15 cellular contexts compared by ENCODE assay signal in genomic region chr4:106851686-106852085, GRCh38.
A peak's percentile ranks its signal among the peaks of the same experiment; 100 is the strongest.
DNase-seq lines count a peak whose midpoint lies in the region; ATAC-seq and TF ChIP-seq lines count a peak whose summit lies in the region.
"Had no signal": no experiment of that assay in that cellular context is flagged by ENCODE, and none has a peak within 500 bp of the region (broad histone marks: within the 10 kb centered on the region; RNA-seq: fewer than 3 reads in every experiment).

No MANE protein-coding gene starts in this region.

- no peaks in the 10 kb centered on the region for H3K4me1 ChIP-seq in spleen
- H3K4me1 ChIP-seq: BLaER1 treated with 17β-estradiol and CSF1 and Interleukin-3, amounts not matched to agents 10 nM and 100 nM; HAP-1 had no signal

- no peak for ATAC-seq in GM19023 (IDR thresholded peaks at IDR 0.05; ENCODE audit: unreplicated experiment)
- ATAC-seq: HepG2 had no signal

- intact Hi-C loops in spleen (cut with DNase I; ENCODE audit: low total_unique reads): no loop called here

- no peaks in the 10 kb centered on the region for H3K27me3 ChIP-seq in spleen (replicated peaks in 1 of 7)
- H3K27me3 ChIP-seq: BLaER1 treated with 17β-estradiol and CSF1 and Interleukin-3, amounts not matched to agents 10 nM and 100 nM had no signal

- no peaks in the 10 kb centered on the region for H3K9me3 ChIP-seq in spleen
- H3K9me3 ChIP-seq: BLaER1 treated with 17β-estradiol and CSF1 and Interleukin-3, amounts not matched to agents 10 nM and 100 nM; HAP-1 had no signal

- 83 to 96% (median 87%) methylated on average over 1 of the region's 1 CpG for WGBS in spleen, 5 donors

- TF ChIP-seq POLR2A in spleen (IDR thresholded peaks at IDR 0.05): no peak

- no peaks in the 10 kb centered on the region for H3K36me3 ChIP-seq in spleen
- H3K36me3 ChIP-seq: BLaER1 treated with 17β-estradiol and CSF1 and Interleukin-3, amounts not matched to agents 10 nM and 100 nM; HAP-1 had no signal

- H3K27ac ChIP-seq in spleen: no peak overlapping the region
- H3K27ac ChIP-seq: BLaER1 treated with 17β-estradiol and CSF1 and Interleukin-3, amounts not matched to agents 10 nM and 100 nM; KMS-11 had no signal

- H3K4me3 ChIP-seq in HFF-Myc (replicated peaks; ENCODE audit: low read depth, low read length) (no peak overlapping the region), fibroblast of villous mesenchyme (ENCODE audit: low read depth, low read length) (no peak overlapping the region), spleen (no peak overlapping the region)
- H3K4me3 ChIP-seq: BLaER1 treated with 17β-estradiol and CSF1 and Interleukin-3, amounts not matched to agents 10 nM and 100 nM; HAP-1 had no signal

- TF ChIP-seq CTCF in HFF-Myc (IDR thresholded peaks at IDR 0.05; ENCODE audit: low read depth, low read length, missing control alignments): no peak
- TF ChIP-seq CTCF in fibroblast of villous mesenchyme (IDR thresholded peaks at IDR 0.05; ENCODE audit: insufficient read depth, low read depth, low read length): no peak
- no peak for TF ChIP-seq CTCF in spleen (IDR thresholded peaks at IDR 0.05 in 8 of 11, conservative IDR thresholded peaks at IDR 0.05 in 3 of 11)

- DNase-seq in AG08395 (ENCODE audit: low spot score): peak; percentile 22
- DNase-seq in EH (ENCODE audit: low read depth): peak; percentile 17
- DNase-seq in HFF-Myc (ENCODE audit: extremely low read depth, low read depth): peak; percentile 36
- DNase-seq in fibroblast of villous mesenchyme (ENCODE audit: low read depth): peak; percentile 53
- DNase-seq in spleen: no peak
- DNase-seq in activated CD8-positive, alpha-beta memory T cell treated with anti-CD3 and anti-CD28 coated beads for 24 hours: no peak
- no peak for DNase-seq in middle frontal gyrus (ENCODE audit: extremely low spot score, low spot score)
- DNase-seq: AML-193; CD4-positive, CD25-positive, alpha-beta regulatory T cell; DMS53 had no signal

Comparison
In these comparisons a context has a peak if more than half of its experiments do, and no peak if none do; other contexts are left out.
1. DNase-seq: peak in AG08395 (single experiment), EH (single experiment), HFF-Myc (single experiment) and fibroblast of villous mesenchyme (single experiment); none in spleen (single experiment), activated CD8-positive, alpha-beta memory T cell treated with anti-CD3 and anti-CD28 coated beads for 24 hours (single experiment) and middle frontal gyrus (single experiment).